Comparison of ENCODE assay signal across 18 cellular contexts in the genomic region with DNA sequence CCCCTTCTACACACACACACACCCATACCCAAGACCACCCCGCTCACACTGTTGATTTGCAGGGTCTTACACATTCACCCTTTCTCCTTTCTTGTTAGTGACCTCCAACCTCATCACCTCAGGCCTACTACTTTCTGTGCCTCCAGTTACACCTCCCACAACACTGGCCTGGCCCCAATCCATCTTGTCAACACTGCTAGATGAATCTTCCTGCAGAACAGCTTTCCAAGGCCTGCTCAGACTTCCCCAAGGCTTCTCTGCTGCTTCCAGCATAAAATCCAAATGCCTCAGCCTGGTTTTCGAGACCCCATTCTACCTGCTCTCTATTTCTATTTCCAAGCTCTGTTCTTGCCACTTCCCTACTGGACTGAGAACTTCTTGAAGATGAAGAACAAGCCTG.
"Had no signal": no experiment of that assay in that cellular context is flagged by ENCODE, and none has a peak within 500 bp of the region (broad histone marks: within the 10 kb centered on the region; RNA-seq: fewer than 3 reads in every experiment).

No MANE protein-coding gene starts in this region.

- ATAC-seq: activated CD4-positive, alpha-beta T cell treated with anti-CD3 and anti-CD28 coated beads for 36 hours; activated naive CD4-positive, alpha-beta T cell treated with anti-CD3 and anti-CD28 coated beads, Interleukin-2, amount 50 U/mL, for 72 hours; natural killer cell treated with Interleukin-12 subunit alpha and Interleukin-12 subunit beta and Interleukin-15 and Interleukin-18, amount 100 ng/mL, for 72 hours; T-cell had no signal

- H3K36me3 ChIP-seq: adrenal gland, heart right ventricle, suprapubic skin, transverse colon had no signal

- H3K27ac Mint-ChIP-seq: activated CD4-positive, alpha-beta memory T cell treated with anti-CD3 and anti-CD28 coated beads for 36 hours; activated CD4-positive, alpha-beta T cell treated with anti-CD3 and anti-CD28 coated beads for 36 hours; activated naive CD4-positive, alpha-beta T cell treated with anti-CD3 and anti-CD28 coated beads, Interleukin-2, amount 50 U/mL, for 72 hours; activated T-helper 1 cell treated with anti-CD3 and anti-CD28 coated beads, Interleukin-12 subunit alpha, Interleukin-12 subunit beta, Interleukin-2, Interleukin-4 antibody, amounts not matched to agents 30 ng/mL and 10 ng/mL and 1 ng/mL, durations not matched to agents 14 hours and 24 hours and 36 hours; endodermal cell; natural killer cell treated with Interleukin-12 subunit alpha and Interleukin-12 subunit beta and Interleukin-15 and Interleukin-18, amount 100 ng/mL, for 72 hours; stimulated activated naive CD8-positive, alpha-beta T cell treated with anti-CD3 and anti-CD28 coated beads, Interleukin-15, Interleukin-2, amounts not matched to agents 100 ng/mL and 50 ng/mL, for 24 hours; WTC11 had no signal

- H3K9me3 ChIP-seq: adrenal gland, heart right ventricle, psoas muscle, suprapubic skin, transverse colon had no signal

- H3K4me3 Mint-ChIP-seq: activated CD4-positive, alpha-beta memory T cell treated with anti-CD3 and anti-CD28 coated beads for 36 hours; activated CD4-positive, alpha-beta T cell treated with anti-CD3 and anti-CD28 coated beads for 36 hours; activated T-helper 1 cell treated with anti-CD3 and anti-CD28 coated beads, Interleukin-12 subunit alpha, Interleukin-12 subunit beta, Interleukin-2, Interleukin-4 antibody, amounts not matched to agents 30 ng/mL and 10 ng/mL and 1 ng/mL, durations not matched to agents 14 hours and 24 hours and 36 hours; endodermal cell; natural killer cell treated with Interleukin-12 subunit alpha and Interleukin-12 subunit beta and Interleukin-15 and Interleukin-18, amount 100 ng/mL, for 72 hours; stimulated activated naive CD8-positive, alpha-beta T cell treated with anti-CD3 and anti-CD28 coated beads, Interleukin-15, Interleukin-2, amounts not matched to agents 100 ng/mL and 50 ng/mL, for 24 hours; T-cell had no signal

- H3K4me1 ChIP-seq: adrenal gland, psoas muscle, suprapubic skin, transverse colon had no signal

- H3K36me3 Mint-ChIP-seq: activated CD4-positive, alpha-beta memory T cell treated with anti-CD3 and anti-CD28 coated beads for 36 hours; activated naive CD4-positive, alpha-beta T cell treated with anti-CD3 and anti-CD28 coated beads, Interleukin-2, amount 50 U/mL, for 72 hours; natural killer cell treated with Interleukin-12 subunit alpha and Interleukin-12 subunit beta and Interleukin-15 and Interleukin-18, amount 100 ng/mL, for 72 hours; T-cell had no signal

- H3K9me3 Mint-ChIP-seq: activated CD4-positive, alpha-beta memory T cell treated with anti-CD3 and anti-CD28 coated beads for 36 hours; activated naive CD4-positive, alpha-beta T cell treated with anti-CD3 and anti-CD28 coated beads, Interleukin-2, amount 50 U/mL, for 72 hours; activated T-helper 1 cell treated with anti-CD3 and anti-CD28 coated beads, Interleukin-12 subunit alpha, Interleukin-12 subunit beta, Interleukin-2, Interleukin-4 antibody, amounts not matched to agents 30 ng/mL and 10 ng/mL and 1 ng/mL, durations not matched to agents 14 hours and 24 hours and 36 hours; natural killer cell treated with Interleukin-12 subunit alpha and Interleukin-12 subunit beta and Interleukin-15 and Interleukin-18, amount 100 ng/mL, for 72 hours; stimulated activated naive CD8-positive, alpha-beta T cell treated with anti-CD3 and anti-CD28 coated beads, Interleukin-15, Interleukin-2, amounts not matched to agents 100 ng/mL and 50 ng/mL, for 24 hours; T-cell had no signal

- H3K27me3 Mint-ChIP-seq: activated CD4-positive, alpha-beta memory T cell treated with anti-CD3 and anti-CD28 coated beads for 36 hours had no signal

- H3K27ac ChIP-seq: adrenal gland, dorsolateral prefrontal cortex, psoas muscle, suprapubic skin, transverse colon had no signal

- DNase-seq: activated CD4-positive, alpha-beta memory T cell treated with anti-CD3 and anti-CD28 coated beads for 36 hours; activated CD4-positive, alpha-beta T cell treated with anti-CD3 and anti-CD28 coated beads for 36 hours; activated gamma-delta T cell treated with Interleukin-2 at 50 U/mL for 16 hours; activated T-cell treated with anti-CD3 and anti-CD28 coated beads for 4 hours; adrenal gland; dorsolateral prefrontal cortex; psoas muscle; T-cell; transverse colon had no signal

- H3K4me3 ChIP-seq: adrenal gland, dorsolateral prefrontal cortex, heart right ventricle, psoas muscle, skin epidermis, suprapubic skin, transverse colon had no signal
